19 cellular contexts compared by ENCODE assay signal in the genomic region with DNA sequence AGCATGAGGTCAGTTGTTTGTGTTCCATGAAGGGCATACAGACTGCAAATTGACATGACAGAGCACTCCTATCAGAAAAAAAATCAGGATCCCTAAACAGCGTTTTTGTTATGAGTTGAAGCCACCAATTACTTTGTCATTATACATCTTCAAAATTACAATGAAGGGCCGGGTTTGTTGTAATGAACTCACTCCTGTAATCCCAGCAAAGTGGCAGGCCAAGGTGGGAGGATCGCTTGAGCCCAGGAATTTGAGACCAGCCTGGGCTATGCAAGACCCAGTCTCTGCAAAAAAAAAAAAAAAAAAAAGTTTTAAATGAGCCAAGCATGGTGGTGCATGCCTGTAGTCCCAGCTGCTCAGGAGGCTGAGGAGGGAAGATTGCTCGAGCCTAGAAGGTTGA. TPM values are rescaled to one million over a fixed set of nuclear protein-coding genes. Genes with fewer than 3 reads are reported as not detected.
DNase-seq lines count a peak whose midpoint lies in the region; TF ChIP-seq lines count a peak whose summit lies in the region.
"Had no signal": no experiment of that assay in that cellular context is flagged by ENCODE, and none has a peak within 500 bp of the region (broad histone marks: within the 10 kb centered on the region; RNA-seq: fewer than 3 reads in every experiment).

No MANE protein-coding gene starts in this region.

- H3K4me3 ChIP-seq in HAP-1 = no peak overlapping the region
- no peak overlapping the region for H3K4me3 ChIP-seq in neural cell (ENCODE audit: low read length)
- H3K4me3 ChIP-seq: A549; BLaER1 treated with 17β-estradiol and CSF1 and Interleukin-3, amounts not matched to agents 10 nM and 100 nM had no signal

- H3K4me1 ChIP-seq in HAP-1 = peaks cover 24% of the 10 kb centered on the region

- in situ Hi-C loops in HAP-1 (cut with MboI; ENCODE audit: low sequenced_read_pairs) = no loop called here

- H3K9ac ChIP-seq in neural cell (ENCODE audit: low read length) = no peak overlapping the region
- H3K9ac ChIP-seq: BLaER1 treated with 17β-estradiol and CSF1 and Interleukin-3, amounts not matched to agents 10 nM and 100 nM had no signal

- TF ChIP-seq CTCF in neural cell (IDR thresholded peaks at IDR 0.05; ENCODE audit: poor library complexity, severe bottlenecking) = no peak

- peak; percentile 43 for DNase-seq in ELF-1 (ENCODE audit: low read depth, low spot score)
- peak; percentile 53 to 56 for DNase-seq in HAP-1 (ENCODE audit: low spot score in 2 of 2)
- no peak for DNase-seq in T-helper 2 cell
- no peak for DNase-seq in DMS153 (lab: John Stamatoyannopoulos, UW)
- DNase-seq: 8988T; AML-193; Caco-2; Calu3; CD4-positive, alpha-beta T cell; CD8-positive, alpha-beta T cell; DMS53; DMS79; DND-41; EL; GF-D8 had no signal

- H2AFZ ChIP-seq in neural cell (ENCODE audit: low read depth, low read length) = no peak overlapping the region

- no peak for TF ChIP-seq EP300 in neural cell (conservative IDR thresholded peaks at IDR 0.05; ENCODE audit: poor library complexity, severe bottlenecking)

- H3K9me2 ChIP-seq in neural cell (ENCODE audit: insufficient read depth, low read length) = no peaks in the 10 kb centered on the region

- peak overlapping the region; percentile 76 for H3K27ac ChIP-seq in neural cell (ENCODE audit: low read length)
- H3K27ac ChIP-seq: A549; BLaER1 treated with 17β-estradiol and CSF1 and Interleukin-3, amounts not matched to agents 10 nM and 100 nM; C4-2B had no signal

- no peak for TF ChIP-seq RAD21 in neural cell (conservative IDR thresholded peaks at IDR 0.05)

- H3K27me3 ChIP-seq in HAP-1 (ENCODE audit: low read depth) (no peaks in the 10 kb centered on the region), neural cell (ENCODE audit: insufficient read depth, low read depth, low read length) (no peaks in the 10 kb centered on the region)
- H3K27me3 ChIP-seq: BLaER1 treated with 17β-estradiol and CSF1 and Interleukin-3, amounts not matched to agents 10 nM and 100 nM had no signal

- no peaks in the 10 kb centered on the region for H3K36me3 ChIP-seq in HAP-1 (replicated peaks)
- H3K36me3 ChIP-seq in neural cell (ENCODE audit: insufficient read depth, low read length) = no peaks in the 10 kb centered on the region

- no peaks in the 10 kb centered on the region for H3K79me2 ChIP-seq in neural cell (replicated peaks; ENCODE audit: insufficient read depth, low read length)

- H4K20me1 ChIP-seq in neural cell (ENCODE audit: insufficient read depth) = no peaks in the 10 kb centered on the region
- H4K20me1 ChIP-seq: BLaER1 treated with 17β-estradiol and CSF1 and Interleukin-3, amounts not matched to agents 10 nM and 100 nM had no signal

- no peaks in the 10 kb centered on the region for H3K9me3 ChIP-seq in HAP-1
- no peaks in the 10 kb centered on the region for H3K9me3 ChIP-seq in neural cell (ENCODE audit: low read length)
- H3K9me3 ChIP-seq: A549; BLaER1 treated with 17β-estradiol and CSF1 and Interleukin-3, amounts not matched to agents 10 nM and 100 nM; Caco-2 had no signal

- no peak overlapping the region for H3K4me2 ChIP-seq in neural cell (ENCODE audit: low read length)
- H3K4me2 ChIP-seq: A549; BLaER1 treated with 17β-estradiol and CSF1 and Interleukin-3, amounts not matched to agents 10 nM and 100 nM had no signal

- no peaks in the 10 kb centered on the region for H3F3A ChIP-seq in neural cell (ENCODE audit: insufficient read depth, low read length, poor library complexity, severe bottlenecking)

TF ChIP-seq in neural cell, 6 proteins besides CTCF, POLR2A, EP300 and RAD21:
- TF ChIP-seq REST (IDR thresholded peaks at IDR 0.05; ENCODE audit: borderline replicate concordance) = no peak
- no peak for TF ChIP-seq TAF1 (IDR thresholded peaks at IDR 0.05; ENCODE audit: low read depth)
- no peak for TF ChIP-seq MXI1 (conservative IDR thresholded peaks at IDR 0.05; ENCODE audit: poor library complexity, severe bottlenecking)
- no peak for TF ChIP-seq EZH2 (IDR thresholded peaks at IDR 0.05; ENCODE audit: borderline replicate concordance, insufficient read depth, low read length, poor library complexity, severe bottlenecking)
- no peak for TF ChIP-seq SMC3 (conservative IDR thresholded peaks at IDR 0.05; ENCODE audit: poor library complexity)
- no peak for TF ChIP-seq POLR2AphosphoS5 (IDR thresholded peaks at IDR 0.05)
TF ChIP-seq in neural cell: peak in this region for 0.

RNA-seq across cellular contexts. Expression of gene DCTD, which starts 3.5 kb away (rescaled TPM):
- polyA plus RNA-seq in neural cell = 26.4 and 26.9 TPM in 2 replicates
- 19.2 and 22.5 TPM in 2 replicates for polyA minus RNA-seq in neural cell

Comparison
In these comparisons a context has a peak if more than half of its experiments do, and no peak if none do; other contexts are left out.
1. DNase-seq: peak in ELF-1 (single experiment) and HAP-1 (2 of 2); none in T-helper 2 cell (0 of 5) and DMS153 (single experiment).